In genomic region chr3:51742978-51743377, GRCh38 we compare ENCODE assay signal across 12 cellular contexts. TPM values are rescaled to one million over a fixed set of nuclear protein-coding genes. Genes with fewer than 3 reads are reported as not detected.
"Had no signal": no experiment of that assay in that cellular context is flagged by ENCODE, and none has a peak within 500 bp of the region (broad histone marks: within the 10 kb centered on the region; RNA-seq: fewer than 3 reads in every experiment).

No MANE protein-coding gene starts in this region.

RNA-seq across cellular contexts. Expression of gene IQCF6, which starts 36.1 kb away (rescaled TPM):
- total RNA-seq: activated B cell treated with CpG ODN at 0.5 μM for 24 hours, colonic mucosa, esophagus muscularis mucosa, glomerular endothelial cell, hepatocyte, kidney, left lung, mammary epithelial cell, mononuclear cell, ovary, sciatic nerve, temporal lobe had no signal
- polyA plus RNA-seq: hepatocyte, mammary epithelial cell, ovary had no signal

RNA-seq across cellular contexts. Expression of gene GRM2, which starts 36.1 kb away (rescaled TPM):
- polyA plus RNA-seq: hepatocyte had no signal
